10 cellular contexts compared by ENCODE assay signal in genomic region chr14:34051966-34052657, GRCh38.
DNase-seq lines count a peak whose midpoint lies in the region; ATAC-seq and TF ChIP-seq lines count a peak whose summit lies in the region.
"Had no signal": no experiment of that assay in that cellular context is flagged by ENCODE, and none has a peak within 500 bp of the region (broad histone marks: within the 10 kb centered on the region; RNA-seq: fewer than 3 reads in every experiment).

No MANE protein-coding gene starts in this region.

- peaks cover 2% of the 10 kb centered on the region for H3K27me3 Mint-ChIP-seq in neural progenitor cell (ENCODE audit: insufficient read depth, low read depth)

- H3K9me3 Mint-ChIP-seq in neural progenitor cell: peaks cover 4% of the 10 kb centered on the region

- TF ChIP-seq CTCF in WERI-Rb-1 (IDR thresholded peaks at IDR 0.05; ENCODE audit: low read depth, low read length) (no peak), neural progenitor cell (IDR thresholded peaks at IDR 0.05) (no peak)

- no peaks in the 10 kb centered on the region for H4K20me1 ChIP-seq in neural progenitor cell (ENCODE audit: low read depth)

- ATAC-seq in GM19467 (IDR thresholded peaks at IDR 0.05; ENCODE audit: unreplicated experiment): peak; percentile 60
- no peak for ATAC-seq in HG03095 (IDR thresholded peaks at IDR 0.05; ENCODE audit: unreplicated experiment)

- H3K36me3 Mint-ChIP-seq in neural progenitor cell: no peaks in the 10 kb centered on the region
- H3K36me3 Mint-ChIP-seq: memory B cell had no signal

- H2AFZ ChIP-seq in neural progenitor cell (replicated peaks): no peak overlapping the region

- H3K4me2 ChIP-seq in neural progenitor cell: no peak overlapping the region

- H3K4me3 ChIP-seq in WERI-Rb-1 (ENCODE audit: low read depth, low read length) (no peak overlapping the region), neural progenitor cell (no peak overlapping the region)

- H3K36me3 ChIP-seq in WERI-Rb-1 (no peaks in the 10 kb centered on the region), neural progenitor cell (no peaks in the 10 kb centered on the region)

- no peaks in the 10 kb centered on the region for H3K27me3 ChIP-seq in WERI-Rb-1 (ENCODE audit: insufficient read depth, low read depth, severe bottlenecking)
- H3K27me3 ChIP-seq in neural progenitor cell: no peaks in the 10 kb centered on the region

- no peaks in the 10 kb centered on the region for H3K79me2 ChIP-seq in neural progenitor cell (ENCODE audit: low read depth)

- H3K9me3 ChIP-seq in WERI-Rb-1 (ENCODE audit: severe bottlenecking): no peaks in the 10 kb centered on the region
- no peaks in the 10 kb centered on the region for H3K9me3 ChIP-seq in neural progenitor cell (ENCODE audit: low read depth)

- no peaks in the 10 kb centered on the region for H3F3A ChIP-seq in neural progenitor cell (ENCODE audit: low read depth)

- H3K4me1 Mint-ChIP-seq in neural progenitor cell: peaks cover 15% of the 10 kb centered on the region
- H3K4me1 Mint-ChIP-seq: memory B cell had no signal

- H3K27ac Mint-ChIP-seq in neural progenitor cell: no peak overlapping the region
- H3K27ac Mint-ChIP-seq: memory B cell had no signal

- no peak overlapping the region for H3K9ac ChIP-seq in neural progenitor cell

- peak; percentile 66 for DNase-seq in AG08395 (ENCODE audit: low spot score)
- DNase-seq in LoVo (ENCODE audit: low spot score): peak; percentile 90
- peak; percentile 87 for DNase-seq in epithelial cell of prostate (ENCODE audit: low read depth, low spot score)
- DNase-seq in WERI-Rb-1: no peak
- DNase-seq in activated CD8-positive, alpha-beta memory T cell treated with anti-CD3 and anti-CD28 coated beads, Interleukin-2, amount 50 U/mL, for 48 hours: no peak
- no peak for DNase-seq in neural progenitor cell (ENCODE audit: low spot score)

- H3K4me3 Mint-ChIP-seq in neural progenitor cell: no peak overlapping the region
- H3K4me3 Mint-ChIP-seq: memory B cell had no signal

- no peaks in the 10 kb centered on the region for H3K4me1 ChIP-seq in neural progenitor cell

- H3K27ac ChIP-seq in epithelial cell of prostate (peak overlapping the region; percentile 64), WERI-Rb-1 (no peak overlapping the region), neural progenitor cell (no peak overlapping the region)
- H3K27ac ChIP-seq: VCaP had no signal

Comparison
In these comparisons a context has a peak if more than half of its experiments do, and no peak if none do; other contexts are left out.
1. DNase-seq: peak in AG08395 (single experiment), LoVo (single experiment) and epithelial cell of prostate (single experiment); none in WERI-Rb-1 (single experiment), activated CD8-positive, alpha-beta memory T cell treated with anti-CD3 and anti-CD28 coated beads, Interleukin-2, amount 50 U/mL, for 48 hours (single experiment) and neural progenitor cell (single experiment).